8 cellular contexts compared by ENCODE assay signal in genomic region chr3:14405886-14406238, GRCh38. TPM values are rescaled to one million over a fixed set of nuclear protein-coding genes. Genes with fewer than 3 reads are reported as not detected.
DNase-seq lines count a peak whose midpoint lies in the region; ATAC-seq and TF ChIP-seq lines count a peak whose summit lies in the region.
"Had no signal": no experiment of that assay in that cellular context is flagged by ENCODE, and none has a peak within 500 bp of the region (broad histone marks: within the 10 kb centered on the region; RNA-seq: fewer than 3 reads in every experiment).

No MANE protein-coding gene starts in this region.

- peaks cover 6% of the 10 kb centered on the region for H3K36me3 Mint-ChIP-seq in endothelial cell (ENCODE audit: low read depth, unreplicated experiment)

- H3K4me3 Mint-ChIP-seq in endothelial cell (ENCODE audit: unreplicated experiment) = peak overlapping the region; percentile 44

- H3K9me3 ChIP-seq in Loucy (ENCODE audit: insufficient read depth, low read depth, low read length) = no peaks in the 10 kb centered on the region
- H3K9me3 ChIP-seq: prostate gland had no signal

- H3K4me2 ChIP-seq in Loucy (ENCODE audit: low read depth, low read length, poor library complexity, severe bottlenecking) = peak overlapping the region; percentile 78

- no peaks in the 10 kb centered on the region for H3K27me3 ChIP-seq in Loucy (ENCODE audit: insufficient read depth, low read length, poor library complexity, severe bottlenecking)

- H2AFZ ChIP-seq in Loucy (ENCODE audit: low read length) = no peak overlapping the region

- ATAC-seq in HG03175 (IDR thresholded peaks at IDR 0.05; ENCODE audit: unreplicated experiment) (no peak), GM21381 (IDR thresholded peaks at IDR 0.05; ENCODE audit: unreplicated experiment) (no peak)

- peaks cover 8% of the 10 kb centered on the region for H3K27me3 Mint-ChIP-seq in endothelial cell (ENCODE audit: unreplicated experiment)

- peaks cover 25% of the 10 kb centered on the region for H3K4me1 Mint-ChIP-seq in endothelial cell (ENCODE audit: unreplicated experiment)

- peaks cover 65% of the 10 kb centered on the region for H3K4me1 ChIP-seq in Loucy (ENCODE audit: insufficient read depth, low read length, poor library complexity, severe bottlenecking)

- peak overlapping the region; percentile 81 for H3K9ac ChIP-seq in Loucy (ENCODE audit: low read depth, low read length, poor library complexity, severe bottlenecking)

- no peaks in the 10 kb centered on the region for H3K9me3 Mint-ChIP-seq in endothelial cell (ENCODE audit: unreplicated experiment)

- H3K27ac Mint-ChIP-seq in endothelial cell (ENCODE audit: unreplicated experiment) = peak overlapping the region; percentile 8

- in situ Hi-C loops in Caki2 (cut with HindIII; ENCODE audit: low pct_unique_long_range_greater_than_20kb, low sequenced_read_pairs) = no loop called here

- peaks cover 73% of the 10 kb centered on the region for H3K79me2 ChIP-seq in Loucy (ENCODE audit: insufficient read depth, low read length)

- H3F3A ChIP-seq in Loucy (ENCODE audit: low read depth) = no peaks in the 10 kb centered on the region

- H3K36me3 ChIP-seq in Loucy (ENCODE audit: insufficient read depth, low read length) = no peaks in the 10 kb centered on the region
- H3K36me3 ChIP-seq: prostate gland had no signal

- peak overlapping the region; percentile 84 for H3K4me3 ChIP-seq in Loucy (ENCODE audit: low read length, poor library complexity, severe bottlenecking)
- H3K4me3 ChIP-seq: prostate gland had no signal

- peaks cover 30% of the 10 kb centered on the region for H4K20me1 ChIP-seq in Loucy (ENCODE audit: insufficient read depth, low read length, poor library complexity, severe bottlenecking)

- DNase-seq in Caki2 (ENCODE audit: low read depth) = peak; percentile 72
- DNase-seq in endothelial cell (ENCODE audit: low spot score) = no peak
- peak; percentile 48 for DNase-seq in renal cortical epithelial cell (ENCODE audit: low read depth)
- DNase-seq in GOT3 (lab: John Stamatoyannopoulos, UW) = no peak

- H3K9me2 ChIP-seq in Loucy (replicated peaks; ENCODE audit: low read depth, low read length) = no peaks in the 10 kb centered on the region

- no peak; the same call in 1 of the 2 replicates for TF ChIP-seq CTCF in Loucy (conservative IDR thresholded peaks at IDR 0.05; ENCODE audit: low read length)
- no peak for TF ChIP-seq CTCF in endothelial cell (IDR thresholded peaks at IDR 0.05; ENCODE audit: unreplicated experiment)

RNA-seq across cellular contexts. Expression of gene SLC6A6, which starts 3.5 kb away (rescaled TPM):
- 62.5 and 65.5 TPM in 2 replicates for total RNA-seq in Caki2 (2014; rRNA removed; shearing (Covaris generic); ENCODE audit: low replicate concordance)
- total RNA-seq in endothelial cell (ENCODE audit: unreplicated experiment) (46.3 TPM), renal cortical epithelial cell (46.9 and 354 TPM in 2 replicates)

Comparison
In these comparisons a context has a peak if more than half of its experiments do, and no peak if none do; other contexts are left out.
1. DNase-seq: peak in Caki2 (single experiment) and renal cortical epithelial cell (single experiment); none in endothelial cell (single experiment) and GOT3 (single experiment).